ENCODE assay signal across 14 cellular contexts in genomic region chr12:57886590-57887363, GRCh38. TPM values are rescaled to one million over a fixed set of nuclear protein-coding genes. Genes with fewer than 3 reads are reported as not detected.
DNase-seq lines count a peak whose midpoint lies in the region; ATAC-seq, FAIRE-seq and TF ChIP-seq lines count a peak whose summit lies in the region.
"Had no signal": no experiment of that assay in that cellular context is flagged by ENCODE, and none has a peak within 500 bp of the region (broad histone marks: within the 10 kb centered on the region; RNA-seq: fewer than 3 reads in every experiment).

No MANE protein-coding gene starts in this region.

- H3K9me3 ChIP-seq in CD4-positive, CD25-positive, alpha-beta regulatory T cell (ENCODE audit: control insufficient read depth in 2 of 2, low read length in 2 of 2), result peaks cover 0 to 10% of the 10 kb centered on the region in 2 experiments

- no peak for DNase-seq in CD4-positive, CD25-positive, alpha-beta regulatory T cell
- peak; percentile 84 for DNase-seq in NCI-H2029 treated with DMSO at 0.1 percent for 48 hours (lab: John Stamatoyannopoulos, UW)
- no peak for DNase-seq in coronary artery (ENCODE audit: low spot score)
- no peak for DNase-seq in nephron progenitor cell
- DNase-seq in urothelium cell line (ENCODE audit: low spot score), result no peak
- no peak for DNase-seq in activated gamma-delta T cell treated with Interleukin-2 at 50 U/mL for 16 hours
- DNase-seq: activated CD4-positive, alpha-beta memory T cell treated with anti-CD3 and anti-CD28 coated beads for 36 hours; activated effector memory CD4-positive, alpha-beta T cell treated with anti-CD3 and anti-CD28 coated beads, Interleukin-2, amount 50 U/mL, for 16 hours; caudate nucleus; erythroblast; stimulated activated CD4-positive, alpha-beta T cell treated with anti-CD3 and anti-CD28 coated beads, Interleukin-2, amount 100 ng/mL, for 24 hours had no signal

- H3K27me3 ChIP-seq in CD4-positive, CD25-positive, alpha-beta regulatory T cell (ENCODE audit: control insufficient read depth, insufficient read depth, low read length), result peaks cover 3% of the 10 kb centered on the region

- peaks cover 10% of the 10 kb centered on the region for H3K4me1 ChIP-seq in CD4-positive, CD25-positive, alpha-beta regulatory T cell (ENCODE audit: control insufficient read depth, insufficient read depth, low read length, poor library complexity, severe bottlenecking)

- H3K4me3 Mint-ChIP-seq in CD4-positive, CD25-positive, alpha-beta regulatory T cell, result no peak overlapping the region
- no peak overlapping the region for H3K4me3 Mint-ChIP-seq in nephron progenitor cell
- H3K4me3 Mint-ChIP-seq: activated CD4-positive, alpha-beta memory T cell treated with anti-CD3 and anti-CD28 coated beads for 36 hours had no signal

- H3K27ac ChIP-seq in CD4-positive, CD25-positive, alpha-beta regulatory T cell (ENCODE audit: insufficient read depth, low read length, poor library complexity, severe bottlenecking), result no peak overlapping the region
- peak overlapping the region; percentile 94 to 96 for H3K27ac ChIP-seq in coronary artery

- peaks cover 8% of the 10 kb centered on the region for H3K36me3 Mint-ChIP-seq in CD4-positive, CD25-positive, alpha-beta regulatory T cell
- peaks cover 17% of the 10 kb centered on the region for H3K36me3 Mint-ChIP-seq in nephron progenitor cell (ENCODE audit: low read depth)

- FAIRE-seq in urothelium cell line (lab: Jason Lieb, UNC), result no peak
- FAIRE-seq: GM12891 had no signal

- peaks cover 17% of the 10 kb centered on the region for H3K27me3 Mint-ChIP-seq in CD4-positive, CD25-positive, alpha-beta regulatory T cell
- H3K27me3 Mint-ChIP-seq in nephron progenitor cell (ENCODE audit: low read depth, poor library complexity), result no peaks in the 10 kb centered on the region
- H3K27me3 Mint-ChIP-seq: activated CD4-positive, alpha-beta memory T cell treated with anti-CD3 and anti-CD28 coated beads for 36 hours had no signal

- peaks cover 2 to 17% (median 6%) of the 10 kb centered on the region in 4 donors for H3K4me1 Mint-ChIP-seq in CD4-positive, CD25-positive, alpha-beta regulatory T cell
- H3K4me1 Mint-ChIP-seq in nephron progenitor cell, result peaks cover 35% of the 10 kb centered on the region

- no peak overlapping the region for H3K4me3 ChIP-seq in CD4-positive, CD25-positive, alpha-beta regulatory T cell (ENCODE audit: low read depth, low read length)
- no peak overlapping the region for H3K4me3 ChIP-seq in coronary artery

- TF ChIP-seq CTCF in coronary artery (IDR thresholded peaks at IDR 0.05), result no peak
- no peak for TF ChIP-seq CTCF in nephron progenitor cell (IDR thresholded peaks at IDR 0.05)

- H3K9me3 Mint-ChIP-seq in CD4-positive, CD25-positive, alpha-beta regulatory T cell, result peaks cover 0 to 8% (median 0%) of the 10 kb centered on the region in 7 donors
- peaks cover 37% of the 10 kb centered on the region for H3K9me3 Mint-ChIP-seq in nephron progenitor cell

- ATAC-seq in CD4-positive, CD25-positive, alpha-beta regulatory T cell (ENCODE audit: low read depth in 2 of 2), result no peak
- no peak for ATAC-seq in HG03378 (IDR thresholded peaks at IDR 0.05; ENCODE audit: unreplicated experiment)
- no peak for ATAC-seq in GM18873 (IDR thresholded peaks at IDR 0.05; ENCODE audit: low FRiP score, unreplicated experiment)

- peak overlapping the region in 2 of 3 donors; percentile 18 to 78 for H3K27ac Mint-ChIP-seq in CD4-positive, CD25-positive, alpha-beta regulatory T cell
- peak overlapping the region; percentile 33 for H3K27ac Mint-ChIP-seq in nephron progenitor cell
- H3K27ac Mint-ChIP-seq: activated CD4-positive, alpha-beta memory T cell treated with anti-CD3 and anti-CD28 coated beads for 36 hours had no signal

- H3K36me3 ChIP-seq in CD4-positive, CD25-positive, alpha-beta regulatory T cell (ENCODE audit: control insufficient read depth, insufficient read depth, low read length), result no peaks in the 10 kb centered on the region

RNA-seq across cellular contexts. Expression of gene CTDSP2, which starts 40.2 kb away (rescaled TPM):
- 121 TPM for total RNA-seq in CD4-positive, CD25-positive, alpha-beta regulatory T cell
- 10 to 100 TPM; 45.7 to 54.4 (median 52.5) TPM for polyA plus RNA-seq in CD4-positive, CD25-positive, alpha-beta regulatory T cell

RNA-seq across cellular contexts. Expression of gene ATP23, which starts 54.6 kb away (rescaled TPM):
- 4.8 TPM for total RNA-seq in CD4-positive, CD25-positive, alpha-beta regulatory T cell
- 10 to 100 TPM; 16.2 to 40.7 (median 26.1) TPM for polyA plus RNA-seq in CD4-positive, CD25-positive, alpha-beta regulatory T cell
